In the genomic region with DNA sequence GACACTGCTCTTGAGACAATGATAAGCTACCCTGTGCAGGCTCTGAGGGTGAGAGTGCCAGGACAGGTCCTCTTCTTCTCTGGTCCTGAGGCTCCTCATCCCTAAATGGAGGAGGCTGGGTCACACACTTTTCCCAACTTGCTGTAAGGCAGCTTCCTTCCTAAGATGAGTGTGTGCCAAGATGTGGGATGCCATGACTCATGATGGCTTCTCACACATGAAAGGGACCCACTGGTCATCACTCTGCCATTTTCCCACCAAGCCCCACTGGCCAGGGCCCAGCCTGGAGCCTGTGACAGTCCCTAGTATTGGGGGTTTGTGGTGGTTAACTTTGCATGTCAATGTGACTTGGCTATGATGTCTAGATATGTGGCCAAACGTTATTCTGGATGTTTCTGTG, we compare ENCODE assay signal across 20 cellular contexts. TPM values are rescaled to one million over a fixed set of nuclear protein-coding genes. Genes with fewer than 3 reads are reported as not detected.
DNase-seq lines count a peak whose midpoint lies in the region; ATAC-seq and TF ChIP-seq lines count a peak whose summit lies in the region.
"Had no signal": no experiment of that assay in that cellular context is flagged by ENCODE, and none has a peak within 500 bp of the region (broad histone marks: within the 10 kb centered on the region; RNA-seq: fewer than 3 reads in every experiment).

No MANE protein-coding gene starts in this region.

- POLR2A ChIA-PET in activated CD8-positive, alpha-beta T cell treated with anti-CD3 and anti-CD28 coated beads for 36 hours (lab: Charles Lee): no interaction called here

- H3K36me3 Mint-ChIP-seq in activated CD4-positive, alpha-beta T cell treated with anti-CD3 and anti-CD28 coated beads, Interleukin-2, amount 10 ng/mL, durations not matched to agents 24 days and 14 days (ENCODE audit: low read depth): no peaks in the 10 kb centered on the region
- H3K36me3 Mint-ChIP-seq in activated CD8-positive, alpha-beta T cell treated with anti-CD3 and anti-CD28 coated beads for 36 hours (ENCODE audit: low read depth): no peaks in the 10 kb centered on the region
- H3K36me3 Mint-ChIP-seq: CD14-positive monocyte had no signal

- H3K9me3 Mint-ChIP-seq in activated CD4-positive, alpha-beta T cell treated with anti-CD3 and anti-CD28 coated beads, Interleukin-2, amount 10 ng/mL, durations not matched to agents 24 days and 14 days: no peaks in the 10 kb centered on the region
- no peaks in the 10 kb centered on the region for H3K9me3 Mint-ChIP-seq in activated CD8-positive, alpha-beta T cell treated with anti-CD3 and anti-CD28 coated beads for 36 hours

- intact Hi-C loops in activated CD4-positive, alpha-beta T cell treated with anti-CD3 and anti-CD28 coated beads, Interleukin-2, amount 10 ng/mL, durations not matched to agents 24 days and 14 days (cut with micrococcal nuclease): no loop called here
- intact Hi-C loops in activated CD8-positive, alpha-beta T cell treated with anti-CD3 and anti-CD28 coated beads for 36 hours (cut with micrococcal nuclease): no loop called here

- TF ChIP-seq CTCF in foreskin fibroblast (IDR thresholded peaks at IDR 0.05; ENCODE audit: low read depth, low read length) (no peak), coronary artery (IDR thresholded peaks at IDR 0.05) (no peak)
- TF ChIP-seq CTCF in activated CD8-positive, alpha-beta T cell treated with anti-CD3 and anti-CD28 coated beads for 36 hours (IDR thresholded peaks at IDR 0.05): no peak

- no peak overlapping the region for H3K4me3 Mint-ChIP-seq in activated CD4-positive, alpha-beta T cell treated with anti-CD3 and anti-CD28 coated beads, Interleukin-2, amount 10 ng/mL, durations not matched to agents 24 days and 14 days
- H3K4me3 Mint-ChIP-seq in activated CD8-positive, alpha-beta T cell treated with anti-CD3 and anti-CD28 coated beads for 36 hours: no peak overlapping the region
- H3K4me3 Mint-ChIP-seq: CD14-positive monocyte had no signal

- no peak overlapping the region for H3K27ac ChIP-seq in coronary artery
- H3K27ac ChIP-seq: HL-60, SK-N-MC had no signal

- no peak overlapping the region for H3K4me3 ChIP-seq in foreskin fibroblast (ENCODE audit: low read depth in 1 of 2, low read length in 2 of 2)
- H3K4me3 ChIP-seq in coronary artery: no peak overlapping the region
- H3K4me3 ChIP-seq: GM12878, SK-N-MC had no signal

- ATAC-seq in GM18502 (IDR thresholded peaks at IDR 0.05; ENCODE audit: poor library complexity, unreplicated experiment): no peak
- no peak for ATAC-seq in activated CD8-positive, alpha-beta T cell treated with anti-CD3 and anti-CD28 coated beads for 36 hours
- ATAC-seq: GM12878 had no signal

- no peaks in the 10 kb centered on the region for H3K4me1 Mint-ChIP-seq in activated CD4-positive, alpha-beta T cell treated with anti-CD3 and anti-CD28 coated beads, Interleukin-2, amount 10 ng/mL, durations not matched to agents 24 days and 14 days
- H3K4me1 Mint-ChIP-seq in activated CD8-positive, alpha-beta T cell treated with anti-CD3 and anti-CD28 coated beads for 36 hours (ENCODE audit: low read depth): no peaks in the 10 kb centered on the region
- H3K4me1 Mint-ChIP-seq: CD14-positive monocyte had no signal

- peak; percentile 35 for DNase-seq in AG20443 (ENCODE audit: low spot score)
- DNase-seq in GM03348 (ENCODE audit: low spot score): peak; percentile 34
- peak; percentile 85 for DNase-seq in RPMI7951 (ENCODE audit: low read depth)
- peak; percentile 24 to 47 for DNase-seq in foreskin fibroblast
- no peak for DNase-seq in activated CD4-positive, alpha-beta T cell treated with anti-CD3 and anti-CD28 coated beads, Interleukin-2, amount 10 ng/mL, durations not matched to agents 24 days and 14 days
- no peak for DNase-seq in coronary artery (ENCODE audit: low spot score)
- DNase-seq in activated CD8-positive, alpha-beta T cell treated with anti-CD3 and anti-CD28 coated beads for 36 hours: no peak
- DNase-seq: DMS79 treated with DMSO at 0.1 percent for 48 hours; GF-D8; NCI-H1694 treated with DMSO at 0.1 percent for 48 hours; NCI-H510A; NCI-H748 treated with DMSO at 0.1 percent for 48 hours; NK-92 treated with Interleukin-12 subunit alpha and Interleukin-12 subunit beta, amount 100 ng/mL, for 24 hours; SHP77; T-helper 1 cell had no signal

- CTCF ChIA-PET in activated CD8-positive, alpha-beta T cell treated with anti-CD3 and anti-CD28 coated beads for 36 hours (lab: Charles Lee): no interaction called here

- no peak overlapping the region for H3K27ac Mint-ChIP-seq in activated CD4-positive, alpha-beta T cell treated with anti-CD3 and anti-CD28 coated beads, Interleukin-2, amount 10 ng/mL, durations not matched to agents 24 days and 14 days
- H3K27ac Mint-ChIP-seq in activated CD8-positive, alpha-beta T cell treated with anti-CD3 and anti-CD28 coated beads for 36 hours: no peak overlapping the region

- peaks cover 15% of the 10 kb centered on the region for H3K27me3 Mint-ChIP-seq in activated CD4-positive, alpha-beta T cell treated with anti-CD3 and anti-CD28 coated beads, Interleukin-2, amount 10 ng/mL, durations not matched to agents 24 days and 14 days
- H3K27me3 Mint-ChIP-seq in activated CD8-positive, alpha-beta T cell treated with anti-CD3 and anti-CD28 coated beads for 36 hours: no peaks in the 10 kb centered on the region

RNA-seq across cellular contexts. Expression of a gene that starts 54.4 kb away (rescaled TPM):
- total RNA-seq in RPMI7951 (2014; rRNA removed; shearing (Covaris generic)): 21.0 and 24.5 TPM in 2 replicates
- 1.1 TPM in 2 replicates for total RNA-seq in activated CD4-positive, alpha-beta T cell treated with anti-CD3 and anti-CD28 coated beads, Interleukin-2, amount 10 ng/mL, durations not matched to agents 24 days and 14 days
- total RNA-seq in activated CD8-positive, alpha-beta T cell treated with anti-CD3 and anti-CD28 coated beads for 36 hours: 1 to 10 TPM; 1.6 to 2.1 TPM

Comparison
In these comparisons a context has a peak if more than half of its experiments do, and no peak if none do; other contexts are left out.
1. DNase-seq: peak in AG20443 (single experiment), GM03348 (single experiment), RPMI7951 (single experiment) and foreskin fibroblast (2 of 2); none in activated CD4-positive, alpha-beta T cell treated with anti-CD3 and anti-CD28 coated beads, Interleukin-2, amount 10 ng/mL, durations not matched to agents 24 days and 14 days (single experiment), coronary artery (single experiment) and activated CD8-positive, alpha-beta T cell treated with anti-CD3 and anti-CD28 coated beads for 36 hours (single experiment).